In genomic region chr2:70043252-70043875, GRCh38 we compare ENCODE assay signal across 1 cellular context.
TF ChIP-seq lines count a peak whose summit lies in the region.

No MANE protein-coding gene starts in this region.

TF ChIP-seq in SK-N-SH treated with all-trans-retinoic acid at 6 μM for 48 hours, 23 proteins besides CTCF, POLR2A, EP300 and RAD21 (continued from another document):
- TF ChIP-seq POU6F1 (CRISPR knock-in tag; IDR thresholded peaks at IDR 0.05; ENCODE audit: borderline replicate concordance, low read depth) (no peak), ZNF8 (CRISPR knock-in tag; IDR thresholded peaks at IDR 0.05) (no peak), CSDC2 (CRISPR knock-in tag; IDR thresholded peaks at IDR 0.05) (no peak), CSRNP3 (CRISPR knock-in tag; IDR thresholded peaks at IDR 0.05) (no peak), BACH2 (CRISPR knock-in tag; IDR thresholded peaks at IDR 0.05; ENCODE audit: borderline replicate concordance) (no peak), ZFP3 (CRISPR knock-in tag; IDR thresholded peaks at IDR 0.05) (no peak)
